In the genomic region with DNA sequence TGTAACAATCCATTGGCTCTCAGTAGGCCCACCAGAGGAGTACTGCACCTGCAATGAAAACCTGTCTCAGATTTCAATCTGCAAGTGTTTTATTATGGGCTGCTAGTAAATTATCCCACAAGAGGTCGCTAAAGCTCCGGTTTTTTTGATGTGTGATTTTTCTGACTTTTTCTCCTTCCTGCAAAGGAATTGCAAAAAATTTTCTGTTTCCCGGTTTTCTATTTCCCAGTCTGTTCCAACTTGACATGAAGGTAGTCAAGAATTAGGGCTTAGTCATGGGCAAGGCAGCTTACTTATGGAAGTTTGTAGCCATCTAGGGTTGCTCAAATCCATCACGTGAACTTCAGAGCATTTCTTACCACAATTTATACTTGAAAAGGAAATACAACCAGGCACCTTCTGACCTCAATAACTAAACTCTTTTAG, we compare ENCODE assay signal across 8 cellular contexts. TPM values are rescaled to one million over a fixed set of nuclear protein-coding genes. Genes with fewer than 3 reads are reported as not detected.
DNase-seq lines count a peak whose midpoint lies in the region; ATAC-seq and TF ChIP-seq lines count a peak whose summit lies in the region.

No MANE protein-coding gene starts in this region.

- peak overlapping the region; percentile 77; the same call in 1 of the 2 replicates for H2AFZ ChIP-seq in SK-N-SH (ENCODE audit: low read depth)

- H3F3A ChIP-seq in SK-N-SH (replicated peaks; ENCODE audit: insufficient read depth), result peaks cover 21% of the 10 kb centered on the region

- no peaks in the 10 kb centered on the region for H3K9me2 ChIP-seq in SK-N-SH

- H3K9me3 ChIP-seq in SK-N-SH, result no peaks in the 10 kb centered on the region

- peaks cover 0 to 5% of the 10 kb centered on the region in 2 experiments; a peak in 2 of 4 replicates for H3K4me1 ChIP-seq in SK-N-SH (ENCODE audit: control insufficient read depth in 1 of 2, insufficient read depth in 2 of 2, low read depth in 1 of 2, low read length in 1 of 2)

- H3K27me3 ChIP-seq in SK-N-SH (ENCODE audit: insufficient read depth), result no peaks in the 10 kb centered on the region

- no peaks in the 10 kb centered on the region for H3K36me3 ChIP-seq in SK-N-SH (replicated peaks in 1 of 2; ENCODE audit: control insufficient read depth in 1 of 2, insufficient read depth in 2 of 2, low read length in 1 of 2)

- H4K20me1 ChIP-seq in SK-N-SH (ENCODE audit: insufficient read depth), result no peaks in the 10 kb centered on the region

- H3K4me3 ChIP-seq in SK-N-SH (ENCODE audit: low read depth in 2 of 2, low read length in 1 of 2), result peak overlapping the region in 1 of 2 experiments; percentile 14; a peak in 1 of 4 replicates

- CTCF ChIA-PET in SK-N-SH (lab: Yijun Ruan, JAX), result interaction anchor here (0.6 to 3.7 kb wide), 39 partner anchors 9 to 781 kb away, joined by 3 to 78 read pairs (median 4); no protein-coding TSS in a partner anchor

- H3K79me2 ChIP-seq in SK-N-SH (ENCODE audit: insufficient read depth), result no peaks in the 10 kb centered on the region

- peak overlapping the region in 1 of 2 experiments; percentile 48; a peak in 2 of 4 replicates for H3K27ac ChIP-seq in SK-N-SH (ENCODE audit: low read depth in 2 of 2, low read length in 1 of 2)

- no peak overlapping the region for H3K9ac ChIP-seq in SK-N-SH

- TF ChIP-seq RAD21 in SK-N-SH (IDR thresholded peaks at IDR 0.05; ENCODE audit: low read length), result peak; percentile 84

- peak; percentile 74 for TF ChIP-seq CTCF in SK-N-SH (IDR thresholded peaks at IDR 0.05)

- H3K4me2 ChIP-seq in SK-N-SH, result no peak overlapping the region

- ATAC-seq in HG03565 (IDR thresholded peaks at IDR 0.05; ENCODE audit: unreplicated experiment), result no peak

- POLR2A ChIA-PET in SK-N-SH (lab: Yijun Ruan, JAX), result no interaction called here

- no peak for TF ChIP-seq EP300 in SK-N-SH (IDR thresholded peaks at IDR 0.05; ENCODE audit: borderline replicate concordance in 1 of 2, low read depth in 1 of 2, low read length in 1 of 2)

- DNase-seq in A172 (ENCODE audit: low spot score), result peak; percentile 39
- DNase-seq in DMS79 (lab: John Stamatoyannopoulos, UW), result peak; percentile 34
- DNase-seq in LoVo (ENCODE audit: low spot score), result peak; percentile 28
- peak; percentile 37 for DNase-seq in SK-N-SH
- peak; percentile 20 to 48 for DNase-seq in erythroblast (lab: John Stamatoyannopoulos, UW)
- peak; percentile 74 for DNase-seq in non-pigmented ciliary epithelial cell (ENCODE audit: low read depth)
- no peak for DNase-seq in mesenteric fat pad (ENCODE audit: low spot score)

- no peak for TF ChIP-seq POLR2A in erythroblast (IDR thresholded peaks at IDR 0.05; ENCODE audit: low read length)

- 7% methylated on average over 4 of the region's 4 CpGs for WGBS in SK-N-SH (ENCODE audit: low lambda C conversion rate)

TF ChIP-seq in SK-N-SH, 30 proteins besides CTCF, POLR2A, EP300 and RAD21:
- no peak for TF ChIP-seq MEF2A (IDR thresholded peaks at IDR 0.05; ENCODE audit: borderline replicate concordance, low read depth)
- TF ChIP-seq RFX5 (IDR thresholded peaks at IDR 0.05; ENCODE audit: low read length), result no peak
- TF ChIP-seq RCOR1 (IDR thresholded peaks at IDR 0.05; ENCODE audit: low read length), result no peak
- TF ChIP-seq TAF1 (IDR thresholded peaks at IDR 0.05; ENCODE audit: borderline replicate concordance, low read depth, low read length), result no peak
- 0 out of 2 replicates have a peak, but pooled peaks have one; percentile 5 for TF ChIP-seq TCF12 (IDR thresholded peaks at IDR 0.05)
- peak; percentile 78 for TF ChIP-seq SMC3 (IDR thresholded peaks at IDR 0.05; ENCODE audit: low read depth, low read length)
- TF ChIP-seq POLR2AphosphoS5 (IDR thresholded peaks at IDR 0.05; ENCODE audit: low read depth, low read length), result no peak
- no peak for TF ChIP-seq CHD2 (IDR thresholded peaks at IDR 0.05; ENCODE audit: low read length, partially characterized antibody)
- TF ChIP-seq, protein P1, sequence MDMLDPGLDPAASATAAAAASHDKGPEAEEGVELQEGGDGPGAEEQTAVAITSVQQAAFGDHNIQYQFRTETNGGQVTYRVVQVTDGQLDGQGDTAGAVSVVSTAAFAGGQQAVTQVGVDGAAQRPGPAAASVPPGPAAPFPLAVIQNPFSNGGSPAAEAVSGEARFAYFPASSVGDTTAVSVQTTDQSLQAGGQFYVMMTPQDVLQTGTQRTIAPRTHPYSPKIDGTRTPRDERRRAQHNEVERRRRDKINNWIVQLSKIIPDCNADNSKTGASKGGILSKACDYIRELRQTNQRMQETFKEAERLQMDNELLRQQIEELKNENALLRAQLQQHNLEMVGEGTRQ (IDR thresholded peaks at IDR 0.05; ENCODE audit: borderline replicate concordance, low read depth, low read length), result no peak
- no peak for TF ChIP-seq EZH2phosphoT487 (IDR thresholded peaks at IDR 0.05; ENCODE audit: borderline replicate concordance, low read depth)
- TF ChIP-seq YY1 (IDR thresholded peaks at IDR 0.05; ENCODE audit: low read depth), result no peak
- TF ChIP-seq, protein P2, sequence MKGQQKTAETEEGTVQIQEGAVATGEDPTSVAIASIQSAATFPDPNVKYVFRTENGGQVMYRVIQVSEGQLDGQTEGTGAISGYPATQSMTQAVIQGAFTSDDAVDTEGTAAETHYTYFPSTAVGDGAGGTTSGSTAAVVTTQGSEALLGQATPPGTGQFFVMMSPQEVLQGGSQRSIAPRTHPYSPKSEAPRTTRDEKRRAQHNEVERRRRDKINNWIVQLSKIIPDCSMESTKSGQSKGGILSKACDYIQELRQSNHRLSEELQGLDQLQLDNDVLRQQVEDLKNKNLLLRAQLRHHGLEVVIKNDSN (IDR thresholded peaks at IDR 0.05; ENCODE audit: borderline replicate concordance, low read depth), result peak; percentile 27; the same call in 1 of the 2 replicates

RNA-seq across cellular contexts. Expression of a gene that starts 38.5 kb away (rescaled TPM):
- total RNA-seq in A172 (2014; rRNA removed; shearing (Covaris generic)), result 8.0 and 10.0 TPM in 2 replicates
- polyA plus RNA-seq in SK-N-SH (2012; rRNA removed), result 7.3 and 11.9 TPM in 2 replicates
- polyA plus RNA-seq in SK-N-SH (2012; cell fraction: cytosol; rRNA removed), result 5.1 and 6.0 TPM in 2 replicates
- polyA plus RNA-seq in SK-N-SH (2012; cell fraction: nucleus; rRNA removed), result 20.6 and 42.5 TPM in 2 replicates
- 30.7 TPM for total RNA-seq in mesenteric fat pad
